19 cellular contexts compared by ENCODE assay signal in genomic region chr7:93592588-93593266, GRCh38. TPM values are rescaled to one million over a fixed set of nuclear protein-coding genes. Genes with fewer than 3 reads are reported as not detected.
DNase-seq lines count a peak whose midpoint lies in the region; TF ChIP-seq lines count a peak whose summit lies in the region.
"Had no signal": no experiment of that assay in that cellular context is flagged by ENCODE, and none has a peak within 500 bp of the region (broad histone marks: within the 10 kb centered on the region; RNA-seq: fewer than 3 reads in every experiment).

No MANE protein-coding gene starts in this region.

- TF ChIP-seq POLR2A in spleen (IDR thresholded peaks at IDR 0.05) = no peak

- no peak overlapping the region for H3K27ac Mint-ChIP-seq in H9
- no peak overlapping the region for H3K27ac Mint-ChIP-seq in HFFc6

- intact Hi-C loops in spleen (cut with DNase I; ENCODE audit: low total_unique reads) = no loop called here

- no peak overlapping the region for H4K5ac ChIP-seq in H9 (ENCODE audit: insufficient read length, low read depth, low read length)

- WGBS in H9 (ENCODE audit: extremely low coverage, insufficient read length, low lambda C conversion rate) = no CpG with 5 or more reads among the region's 1 CpG
- WGBS in spleen, 5 donors = 64 to 88% (median 81%) methylated on average over 1 of the region's 1 CpG

- H3K27me3 ChIP-seq in H9 (ENCODE audit: insufficient read depth, low read length) (no peaks in the 10 kb centered on the region), iPS-15b (ENCODE audit: control insufficient read depth, insufficient read depth, low read length) (no peaks in the 10 kb centered on the region), spleen (replicated peaks in 1 of 7) (no peaks in the 10 kb centered on the region)

- H3K9me3 ChIP-seq in ES-I3 (ENCODE audit: control insufficient read depth, insufficient read depth, low read length) = no peaks in the 10 kb centered on the region
- H3K9me3 ChIP-seq in H9 (ENCODE audit: control insufficient read depth, low read depth, low read length) = no peaks in the 10 kb centered on the region
- H3K9me3 ChIP-seq in iPS-15b (ENCODE audit: control insufficient read depth, insufficient read depth, low read length) = no peaks in the 10 kb centered on the region
- no peaks in the 10 kb centered on the region for H3K9me3 ChIP-seq in spleen
- H3K9me3 ChIP-seq: HAP-1 had no signal

- H3K4me1 Mint-ChIP-seq in H9 (peaks cover 9 to 13% of the 10 kb centered on the region in 2 experiments), HFFc6 (ENCODE audit: low read depth) (no peaks in the 10 kb centered on the region)

- H3K79me1 ChIP-seq in H9 (ENCODE audit: insufficient read depth, low read depth, low read length, poor library complexity, severe bottlenecking) = no peaks in the 10 kb centered on the region

- peak overlapping the region; percentile 51 for H3K9ac ChIP-seq in ES-I3 (ENCODE audit: low read depth, low read length)
- no peak overlapping the region for H3K9ac ChIP-seq in H9 (ENCODE audit: extremely low read depth, insufficient read length, low read length)
- no peak overlapping the region for H3K9ac ChIP-seq in iPS-15b (ENCODE audit: low read depth, low read length)

- peak overlapping the region; percentile 32 for H3K4me2 ChIP-seq in H9 (ENCODE audit: insufficient read depth, insufficient read length, low read length)

- H2BK20ac ChIP-seq in H9 (ENCODE audit: low read depth, low read length, poor library complexity, severe bottlenecking) = no peak overlapping the region

- in situ Hi-C loops in ACHN (cut with HindIII; ENCODE audit: low pct_ligation_motif_present, low pct_unique_long_range_greater_than_20kb, low sequenced_read_pairs) = no loop called here

- no peak overlapping the region for H2BK5ac ChIP-seq in H9 (ENCODE audit: insufficient read length, low read length)

- no peak overlapping the region for H4K91ac ChIP-seq in H9 (ENCODE audit: insufficient read length, low read depth, low read length)

- no peak overlapping the region for H2BK120ac ChIP-seq in H9 (ENCODE audit: low read depth, low read length, poor library complexity, severe bottlenecking)

- no peak overlapping the region for H2BK15ac ChIP-seq in H9 (ENCODE audit: low read depth, low read length)

- no peak overlapping the region for H3K56ac ChIP-seq in H9 (ENCODE audit: insufficient read length, low read depth, low read length)

- no peaks in the 10 kb centered on the region for H3K23me2 ChIP-seq in H9 (ENCODE audit: insufficient read length, low read depth, low read length, poor library complexity, severe bottlenecking)

- H3K4ac ChIP-seq in H9 (ENCODE audit: low read depth, low read length) = no peak overlapping the region

- H3K36me3 Mint-ChIP-seq in H9 (ENCODE audit: insufficient read depth in 1 of 3, low read depth in 3 of 3) (peaks cover 3 to 18% (median 9%) of the 10 kb centered on the region in 3 experiments), HFFc6 (ENCODE audit: low read depth) (no peaks in the 10 kb centered on the region)

- peak overlapping the region in 1 of 2 experiments; percentile 65; a peak in 2 of 5 replicates for H3K4me3 Mint-ChIP-seq in H9
- no peak overlapping the region for H3K4me3 Mint-ChIP-seq in HFFc6

- H2BK12ac ChIP-seq in H9 (ENCODE audit: insufficient read length, low read depth, low read length) = no peak overlapping the region

- H3K18ac ChIP-seq in H9 (ENCODE audit: insufficient read length, low read depth, low read length) = no peak overlapping the region

- H3K4me1 ChIP-seq in ES-I3 (ENCODE audit: insufficient read depth, low read length) (no peaks in the 10 kb centered on the region), H9 (ENCODE audit: insufficient read depth, low read length) (no peaks in the 10 kb centered on the region), iPS-15b (ENCODE audit: control insufficient read depth, insufficient read depth, low read length) (no peaks in the 10 kb centered on the region), spleen (no peaks in the 10 kb centered on the region)
- H3K4me1 ChIP-seq: HAP-1 had no signal

- no peaks in the 10 kb centered on the region for H3K79me2 ChIP-seq in H9 (ENCODE audit: insufficient read depth, low read length)

- H4K8ac ChIP-seq in H9 (replicated peaks; ENCODE audit: insufficient read length, low read depth, low read length) = no peak overlapping the region

- H3K27ac ChIP-seq in H9 (ENCODE audit: insufficient read length, low read depth, low read length) (no peak overlapping the region), spleen (no peak overlapping the region)

- H3K4me3 ChIP-seq in iPS-15b (ENCODE audit: low read depth, low read length) = peak overlapping the region; percentile 33
- no peak overlapping the region for H3K4me3 ChIP-seq in spleen
- H3K4me3 ChIP-seq: HAP-1 had no signal

- H3K27me3 Mint-ChIP-seq in H9 (ENCODE audit: low read depth) = no peaks in the 10 kb centered on the region
- peaks cover 4% of the 10 kb centered on the region; the same call in 1 of the 2 replicates for H3K27me3 Mint-ChIP-seq in HFFc6 (ENCODE audit: insufficient read depth)

- no peak overlapping the region for H2AK5ac ChIP-seq in H9 (ENCODE audit: insufficient read length, low read length)

- DNase-seq in H9 = no peak
- DNase-seq in NCI-H526 treated with DMSO at 0.1 percent for 48 hours (lab: John Stamatoyannopoulos, UW) = peak; percentile 41
- no peak for DNase-seq in spleen
- DNase-seq in HFFc6 = no peak
- no peak for DNase-seq in ACHN
- DNase-seq: COR-L47, NCI-H1092, NCI-H1694 treated with DMSO at 0.1 percent for 48 hours, NCI-H2171, NCI-H446, SIG-M5 had no signal

- no peak overlapping the region for H3K23ac ChIP-seq in H9 (ENCODE audit: insufficient read length, low read depth, low read length)

- no peak overlapping the region for H2AFZ ChIP-seq in H9 (ENCODE audit: low read length)

- H3K36me3 ChIP-seq in ES-I3 (ENCODE audit: insufficient read depth, low read length) = peaks cover 3% of the 10 kb centered on the region; the same call in 1 of the 2 replicates
- no peaks in the 10 kb centered on the region for H3K36me3 ChIP-seq in iPS-15b (ENCODE audit: control insufficient read depth, insufficient read depth, low read length)
- H3K36me3 ChIP-seq in spleen = no peaks in the 10 kb centered on the region
- H3K36me3 ChIP-seq: HAP-1 had no signal

- H3K9me3 Mint-ChIP-seq in H9 = peaks cover 8 to 14% of the 10 kb centered on the region in 2 experiments
- H3K9me3 Mint-ChIP-seq in HFFc6 = no peaks in the 10 kb centered on the region

- TF ChIP-seq CTCF in H9 (conservative IDR thresholded peaks at IDR 0.05) (no peak), spleen (IDR thresholded peaks at IDR 0.05 in 8 of 11, conservative IDR thresholded peaks at IDR 0.05 in 3 of 11) (no peak), HFFc6 (IDR thresholded peaks at IDR 0.05) (no peak)

- H3T11ph ChIP-seq in H9 (ENCODE audit: low read length) = no peak overlapping the region

- no peak overlapping the region for H3K14ac ChIP-seq in H9 (ENCODE audit: insufficient read depth, low read length)

- no peaks in the 10 kb centered on the region for H4K20me1 ChIP-seq in H9 (ENCODE audit: control insufficient read depth, insufficient read depth, insufficient read length)

RNA-seq across cellular contexts. Expression of gene CALCR, which starts 18.2 kb away (rescaled TPM):
- total RNA-seq in H9 (2021) = 0.44 and 0.52 TPM in 2 replicates
- total RNA-seq in spleen = not detected
- not detected for polyA plus RNA-seq in spleen
- not detected for total RNA-seq in HFFc6 (2021; fragmentation: NEBNext Ultra II Directional; extraction: Animal tissue kit (Norgen Biotek cat#: 25700))
- total RNA-seq: HepG2; MCF 10A; OCI-LY7; RPMI7951; T-helper 2 cell treated with Interferon-gamma antibody and Interleukin-4, amounts not matched to agents 100 ng/mL and 5 ng/mL, for 36 hours had no signal
- polyA plus RNA-seq: HepG2 had no signal
